Comparison of ENCODE assay signal across 27 cellular contexts in the genomic region with DNA sequence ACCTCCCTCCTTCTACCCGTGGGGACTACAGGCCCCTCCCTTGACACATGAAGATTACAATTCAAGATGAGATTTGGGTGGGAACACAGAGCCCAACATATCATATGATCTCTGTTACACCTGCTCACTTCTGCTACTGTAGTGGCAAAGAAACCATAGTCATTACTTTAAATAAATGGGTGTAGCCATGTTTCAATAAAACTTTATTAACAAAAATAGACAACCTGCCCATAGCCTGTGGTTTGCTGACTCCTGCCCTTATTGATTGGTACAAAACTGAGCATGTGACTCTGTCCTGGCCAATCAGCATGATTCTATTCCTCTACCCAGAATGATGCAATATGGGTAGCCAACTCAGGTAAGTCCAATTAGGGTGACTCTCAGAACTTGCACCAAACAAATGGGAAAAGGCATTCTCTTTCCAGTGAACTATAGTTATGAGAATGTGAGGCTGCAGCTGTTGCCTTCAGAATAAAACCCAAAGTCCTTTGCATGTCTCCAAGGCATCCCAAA.
"Had no signal": no experiment of that assay in that cellular context is flagged by ENCODE, and none has a peak within 500 bp of the region (broad histone marks: within the 10 kb centered on the region; RNA-seq: fewer than 3 reads in every experiment).

No MANE protein-coding gene starts in this region.

- FAIRE-seq: astrocyte, TTC549 had no signal

- H3K36me3 ChIP-seq: adrenal gland, brain microvascular endothelial cell, breast epithelium had no signal

- H3K9me3 ChIP-seq: adrenal gland, body of pancreas, breast epithelium had no signal

- H3K4me3 ChIP-seq: adrenal gland, body of pancreas, breast epithelium had no signal

- H3K27me3 ChIP-seq: adrenal gland, body of pancreas, brain microvascular endothelial cell, breast epithelium had no signal

- H3K27ac ChIP-seq: adrenal gland, body of pancreas, brain microvascular endothelial cell, breast epithelium, VCaP had no signal

- ATAC-seq: activated CD8-positive, alpha-beta T cell treated with anti-CD3 and anti-CD28 coated beads for 36 hours; activated naive CD4-positive, alpha-beta T cell treated with anti-CD3 and anti-CD28 coated beads, Interleukin-2, amount 50 U/mL, for 72 hours; activated T-cell treated with anti-CD3 and anti-CD28 coated beads, Interleukin-2, amount 50 U/mL, for 4 hours; activated T-cell treated with anti-CD3 and anti-CD28 coated beads, Interleukin-2, amount 50 U/mL, for 72 hours; activated T-helper 17 cell treated with anti-CD3 and anti-CD28 coated beads, Interleukin-2, amount 50 U/mL, for 72 hours; body of pancreas had no signal

- DNase-seq: activated CD4-positive, alpha-beta T cell treated with anti-CD3 and anti-CD28 coated beads for 4 hours; activated CD4-positive, alpha-beta T cell treated with anti-CD3 and anti-CD28 coated beads, Interleukin-2, amount 50 U/mL, for 1 hour; activated CD4-positive, alpha-beta T cell treated with anti-CD3 and anti-CD28 coated beads, Interleukin-2, amount 50 U/mL, for 4 hours; activated CD4-positive, CD25-positive, alpha-beta regulatory T cell treated with anti-CD3 and anti-CD28 coated beads, Interleukin-2, amount 50 U/mL, for 72 hours; activated CD8-positive, alpha-beta memory T cell treated with anti-CD3 and anti-CD28 coated beads, Interleukin-2, amount 50 U/mL, for 4 hours; activated effector memory CD4-positive, alpha-beta T cell treated with anti-CD3 and anti-CD28 coated beads, Interleukin-2, amount 50 U/mL, for 16 hours; activated gamma-delta T cell treated with Interleukin-2 at 50 U/mL for 16 hours; activated naive CD4-positive, alpha-beta T cell; activated T-cell treated with anti-CD3 and anti-CD28 coated beads for 4 hours; activated T-cell treated with anti-CD3 and anti-CD28 coated beads, Interleukin-2, amount 50 U/mL, for 1 hour; activated T-cell treated with anti-CD3 and anti-CD28 coated beads, Interleukin-2, amount 50 U/mL, for 4 hours; amniotic stem cell; central memory CD4-positive, alpha-beta T cell; T-helper 1 cell; T-helper 2 cell; T-helper 9 cell had no signal

- H3K4me1 ChIP-seq: breast epithelium had no signal
